Comparison of ENCODE assay signal across 29 cellular contexts in the genomic region with DNA sequence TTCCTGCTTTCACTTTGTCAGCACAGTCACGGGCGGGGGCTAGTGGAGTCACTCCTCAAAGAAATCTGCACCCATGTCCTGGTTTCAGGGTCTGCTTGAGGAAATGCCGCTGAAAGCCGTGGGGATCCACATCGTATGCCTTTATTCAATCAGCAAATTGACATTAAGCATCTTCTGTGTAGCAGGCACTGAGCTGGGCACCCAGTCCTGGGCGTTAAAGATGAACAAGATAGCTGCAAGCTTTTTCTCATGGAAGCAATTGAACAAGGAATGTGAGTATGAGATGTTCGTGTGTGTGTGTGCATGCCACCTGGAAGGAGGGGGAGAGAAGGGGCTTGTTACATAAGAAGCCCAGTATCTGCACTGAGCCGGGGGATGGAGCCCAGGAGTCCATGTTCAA.
"Had no signal": no experiment of that assay in that cellular context is flagged by ENCODE, and none has a peak within 500 bp of the region (broad histone marks: within the 10 kb centered on the region; RNA-seq: fewer than 3 reads in every experiment).

No MANE protein-coding gene starts in this region.

- H3K36me3 Mint-ChIP-seq: naive thymus-derived CD8-positive, alpha-beta T cell; natural killer cell treated with Interleukin-12 subunit alpha and Interleukin-12 subunit beta and Interleukin-15 and Interleukin-18, amount 100 ng/mL, for 72 hours; stimulated activated effector memory CD8-positive, alpha-beta T cell treated with anti-CD3 and anti-CD28 coated beads, Interleukin-12 subunit alpha, Interleukin-12 subunit beta, amount 100 ng/mL, for 72 hours; stimulated activated naive B cell treated with anti-CD40 and anti-IgM and Interleukin-4, amounts not matched to agents 10 μg/mL and 1 μg/mL and 100 μg/mL, for 72 hours; type B pancreatic cell had no signal

- H3K4me1 Mint-ChIP-seq: naive thymus-derived CD8-positive, alpha-beta T cell; stimulated activated effector memory CD8-positive, alpha-beta T cell treated with anti-CD3 and anti-CD28 coated beads, Interleukin-12 subunit alpha, Interleukin-12 subunit beta, amount 100 ng/mL, for 72 hours; stimulated activated naive B cell treated with anti-CD40 and anti-IgM and Interleukin-4, amounts not matched to agents 10 μg/mL and 1 μg/mL and 100 μg/mL, for 72 hours had no signal

- H3K9me3 ChIP-seq: ovary, psoas muscle, right lobe of liver, sigmoid colon, stomach, thoracic aorta, thyroid gland, tibial nerve, upper lobe of right lung, uterus had no signal

- FAIRE-seq: small intestine had no signal

- H3K4me3 ChIP-seq: ovary, psoas muscle, right lobe of liver, sigmoid colon, stomach, thoracic aorta, thyroid gland, tibial nerve, upper lobe of right lung, uterus had no signal

- H3K27ac ChIP-seq: ovary, parathyroid adenoma, psoas muscle, right lobe of liver, sigmoid colon, stomach, thoracic aorta, thyroid gland, tibial nerve, upper lobe of right lung, uterus had no signal

- H3K9me3 Mint-ChIP-seq: naive thymus-derived CD8-positive, alpha-beta T cell; natural killer cell treated with Interleukin-12 subunit alpha and Interleukin-12 subunit beta and Interleukin-15 and Interleukin-18, amount 100 ng/mL, for 72 hours; stimulated activated effector memory CD8-positive, alpha-beta T cell treated with anti-CD3 and anti-CD28 coated beads, Interleukin-12 subunit alpha, Interleukin-12 subunit beta, amount 100 ng/mL, for 72 hours; stimulated activated naive B cell treated with anti-CD40 and anti-IgM and Interleukin-4, amounts not matched to agents 10 μg/mL and 1 μg/mL and 100 μg/mL, for 72 hours; stimulated activated naive CD8-positive, alpha-beta T cell treated with anti-CD3 and anti-CD28 coated beads, Interleukin-15, Interleukin-2, amounts not matched to agents 100 ng/mL and 50 ng/mL, for 24 hours had no signal

- DNase-seq: naive thymus-derived CD8-positive, alpha-beta T cell; nephron progenitor cell; occipital lobe; ovary; posterior cingulate gyrus; psoas muscle; right cardiac atrium; sigmoid colon; small intestine; stimulated activated CD4-positive, alpha-beta T cell treated with anti-CD3 and anti-CD28 coated beads, Interleukin-15, amount 100 ng/mL, for 24 hours; stimulated activated CD4-positive, alpha-beta T cell treated with anti-CD3 and anti-CD28 coated beads, Interleukin-2, amount 100 ng/mL, for 24 hours; stimulated activated CD4-positive, alpha-beta T cell treated with anti-CD3 and anti-CD28 coated beads, Interleukin-2, amount 100 ng/mL, for 48 hours; stimulated activated CD4-positive, alpha-beta T cell treated with anti-CD3 and anti-CD28 coated beads, Interleukin-4, amount 100 ng/mL, for 24 hours; stimulated activated naive B cell treated with anti-CD40 and anti-IgM and Interleukin-4, amounts not matched to agents 10 μg/mL and 1 μg/mL and 100 μg/mL, for 72 hours; stimulated activated naive CD4-positive, alpha-beta T cell treated with Interleukin-2 at 50 U/mL for 16 hours; stomach; thyroid gland; upper lobe of right lung; uterus had no signal

- H3K4me1 ChIP-seq: parathyroid adenoma, psoas muscle, right lobe of liver, sigmoid colon, thyroid gland, upper lobe of right lung, uterus had no signal

- H3K27ac Mint-ChIP-seq: naive thymus-derived CD8-positive, alpha-beta T cell; natural killer cell treated with Interleukin-12 subunit alpha and Interleukin-12 subunit beta and Interleukin-15 and Interleukin-18, amount 100 ng/mL, for 72 hours; nephron progenitor cell; progenitor cell of endocrine pancreas; stimulated activated effector memory CD8-positive, alpha-beta T cell treated with anti-CD3 and anti-CD28 coated beads, Interleukin-12 subunit alpha, Interleukin-12 subunit beta, amount 100 ng/mL, for 72 hours; stimulated activated naive B cell treated with anti-CD40 and anti-IgM and Interleukin-4, amounts not matched to agents 10 μg/mL and 1 μg/mL and 100 μg/mL, for 72 hours; stimulated activated naive CD8-positive, alpha-beta T cell treated with anti-CD3 and anti-CD28 coated beads, Interleukin-15, Interleukin-2, amounts not matched to agents 100 ng/mL and 50 ng/mL, for 24 hours; type B pancreatic cell had no signal

- H3K36me3 ChIP-seq: ovary, right lobe of liver, sigmoid colon, stomach, thoracic aorta, thyroid gland, tibial nerve, upper lobe of right lung, uterus had no signal

- H3K4me3 Mint-ChIP-seq: naive thymus-derived CD8-positive, alpha-beta T cell; natural killer cell treated with Interleukin-12 subunit alpha and Interleukin-12 subunit beta and Interleukin-15 and Interleukin-18, amount 100 ng/mL, for 72 hours; nephron progenitor cell; neural crest cell; stimulated activated effector memory CD8-positive, alpha-beta T cell treated with anti-CD3 and anti-CD28 coated beads, Interleukin-12 subunit alpha, Interleukin-12 subunit beta, amount 100 ng/mL, for 72 hours; stimulated activated naive B cell treated with anti-CD40 and anti-IgM and Interleukin-4, amounts not matched to agents 10 μg/mL and 1 μg/mL and 100 μg/mL, for 72 hours; stimulated activated naive CD8-positive, alpha-beta T cell treated with anti-CD3 and anti-CD28 coated beads, Interleukin-15, Interleukin-2, amounts not matched to agents 100 ng/mL and 50 ng/mL, for 24 hours; type B pancreatic cell had no signal

- H2AFZ ChIP-seq: parathyroid adenoma had no signal

- H3K27me3 Mint-ChIP-seq: progenitor cell of endocrine pancreas; stimulated activated naive CD8-positive, alpha-beta T cell treated with anti-CD3 and anti-CD28 coated beads, Interleukin-15, Interleukin-2, amounts not matched to agents 100 ng/mL and 50 ng/mL, for 24 hours had no signal

- H3K27me3 ChIP-seq: ovary, right lobe of liver, sigmoid colon, stomach, thyroid gland, tibial nerve, upper lobe of right lung, uterus had no signal

- H3K79me2 ChIP-seq: parathyroid adenoma had no signal

- H3K9ac ChIP-seq: parathyroid adenoma had no signal
